1 cellular context compared by ENCODE assay signal in the genomic region with DNA sequence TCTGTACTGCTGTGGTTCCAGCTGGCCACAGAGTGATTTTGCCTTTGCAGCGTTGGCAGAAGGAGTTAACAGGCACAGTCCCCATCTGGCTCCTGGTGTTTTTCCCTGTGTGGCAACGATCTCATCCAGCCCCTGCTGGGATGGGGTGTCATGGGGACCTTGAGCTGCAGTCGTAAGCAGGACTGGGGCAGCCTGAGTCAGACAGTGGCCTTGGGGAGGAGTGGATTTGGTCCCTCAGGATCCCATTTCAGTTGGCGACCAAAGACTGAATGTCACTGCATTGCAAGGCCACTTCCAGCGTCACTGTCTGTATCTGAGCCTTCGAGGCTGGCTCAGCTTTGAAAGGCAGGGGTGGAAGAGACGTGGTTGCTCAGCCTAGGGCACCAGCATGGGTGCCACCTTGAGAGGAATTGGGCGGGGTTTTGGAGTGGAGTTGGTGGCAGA.
TF ChIP-seq lines count a peak whose summit lies in the region.

No MANE protein-coding gene starts in this region.

TF ChIP-seq in HepG2, 621 proteins besides CTCF, POLR2A, EP300 and RAD21 (continues in another document):
- TF ChIP-seq, protein P1, sequence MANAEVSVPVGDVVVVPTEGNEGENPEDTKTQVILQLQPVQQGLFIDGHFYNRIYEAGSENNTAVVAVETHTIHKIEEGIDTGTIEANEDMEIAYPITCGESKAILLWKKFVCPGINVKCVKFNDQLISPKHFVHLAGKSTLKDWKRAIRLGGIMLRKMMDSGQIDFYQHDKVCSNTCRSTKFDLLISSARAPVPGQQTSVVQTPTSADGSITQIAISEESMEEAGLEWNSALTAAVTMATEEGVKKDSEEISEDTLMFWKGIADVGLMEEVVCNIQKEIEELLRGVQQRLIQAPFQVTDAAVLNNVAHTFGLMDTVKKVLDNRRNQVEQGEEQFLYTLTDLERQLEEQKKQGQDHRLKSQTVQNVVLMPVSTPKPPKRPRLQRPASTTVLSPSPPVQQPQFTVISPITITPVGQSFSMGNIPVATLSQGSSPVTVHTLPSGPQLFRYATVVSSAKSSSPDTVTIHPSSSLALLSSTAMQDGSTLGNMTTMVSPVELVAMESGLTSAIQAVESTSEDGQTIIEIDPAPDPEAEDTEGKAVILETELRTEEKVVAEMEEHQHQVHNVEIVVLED (CRISPR knock-in tag; IDR thresholded peaks at IDR 0.05; ENCODE audit: borderline replicate concordance) = no peak
- no peak for TF ChIP-seq HMGA1 (CRISPR knock-in tag; conservative IDR thresholded peaks at IDR 0.05)
- TF ChIP-seq ZNF883 (CRISPR knock-in tag; IDR thresholded peaks at IDR 0.05; ENCODE audit: not compliant biosample characterization) = peak; percentile 66
- TF ChIP-seq PLSCR1 (CRISPR knock-in tag; IDR thresholded peaks at IDR 0.05; ENCODE audit: borderline replicate concordance) = no peak
- TF ChIP-seq ZNF574 (CRISPR knock-in tag; IDR thresholded peaks at IDR 0.05) = peak; percentile 35; the same call in 1 of the 2 replicates
- TF ChIP-seq, protein P2, sequence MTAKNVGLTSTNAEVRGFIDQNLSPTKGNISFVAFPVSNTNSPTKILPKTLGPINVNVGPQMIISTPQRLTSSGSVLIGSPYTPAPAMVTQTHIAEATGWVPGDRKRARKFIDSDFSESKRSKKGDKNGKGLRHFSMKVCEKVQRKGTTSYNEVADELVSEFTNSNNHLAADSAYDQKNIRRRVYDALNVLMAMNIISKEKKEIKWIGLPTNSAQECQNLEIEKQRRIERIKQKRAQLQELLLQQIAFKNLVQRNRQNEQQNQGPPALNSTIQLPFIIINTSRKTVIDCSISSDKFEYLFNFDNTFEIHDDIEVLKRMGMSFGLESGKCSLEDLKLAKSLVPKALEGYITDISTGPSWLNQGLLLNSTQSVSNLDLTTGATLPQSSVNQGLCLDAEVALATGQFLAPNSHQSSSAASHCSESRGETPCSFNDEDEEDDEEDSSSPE (CRISPR knock-in tag; IDR thresholded peaks at IDR 0.05) = no peak
- TF ChIP-seq ZBTB34 (CRISPR knock-in tag; IDR thresholded peaks at IDR 0.05) = no peak
- peak; percentile 44; the same call in 1 of the 2 replicates for TF ChIP-seq ZFP91 (CRISPR knock-in tag; IDR thresholded peaks at IDR 0.05; ENCODE audit: borderline replicate concordance)
- TF ChIP-seq ZKSCAN8 (CRISPR knock-in tag; IDR thresholded peaks at IDR 0.05; ENCODE audit: borderline replicate concordance) = no peak
- no peak for TF ChIP-seq ZNF318 (CRISPR knock-in tag; IDR thresholded peaks at IDR 0.05)
- 0 out of 2 replicates have a peak, but pooled peaks have one; percentile 20 for TF ChIP-seq ZBTB33 (CRISPR knock-in tag; IDR thresholded peaks at IDR 0.05)
- TF ChIP-seq ONECUT2 (CRISPR knock-in tag; IDR thresholded peaks at IDR 0.05) = no peak
- TF ChIP-seq, protein P3, sequence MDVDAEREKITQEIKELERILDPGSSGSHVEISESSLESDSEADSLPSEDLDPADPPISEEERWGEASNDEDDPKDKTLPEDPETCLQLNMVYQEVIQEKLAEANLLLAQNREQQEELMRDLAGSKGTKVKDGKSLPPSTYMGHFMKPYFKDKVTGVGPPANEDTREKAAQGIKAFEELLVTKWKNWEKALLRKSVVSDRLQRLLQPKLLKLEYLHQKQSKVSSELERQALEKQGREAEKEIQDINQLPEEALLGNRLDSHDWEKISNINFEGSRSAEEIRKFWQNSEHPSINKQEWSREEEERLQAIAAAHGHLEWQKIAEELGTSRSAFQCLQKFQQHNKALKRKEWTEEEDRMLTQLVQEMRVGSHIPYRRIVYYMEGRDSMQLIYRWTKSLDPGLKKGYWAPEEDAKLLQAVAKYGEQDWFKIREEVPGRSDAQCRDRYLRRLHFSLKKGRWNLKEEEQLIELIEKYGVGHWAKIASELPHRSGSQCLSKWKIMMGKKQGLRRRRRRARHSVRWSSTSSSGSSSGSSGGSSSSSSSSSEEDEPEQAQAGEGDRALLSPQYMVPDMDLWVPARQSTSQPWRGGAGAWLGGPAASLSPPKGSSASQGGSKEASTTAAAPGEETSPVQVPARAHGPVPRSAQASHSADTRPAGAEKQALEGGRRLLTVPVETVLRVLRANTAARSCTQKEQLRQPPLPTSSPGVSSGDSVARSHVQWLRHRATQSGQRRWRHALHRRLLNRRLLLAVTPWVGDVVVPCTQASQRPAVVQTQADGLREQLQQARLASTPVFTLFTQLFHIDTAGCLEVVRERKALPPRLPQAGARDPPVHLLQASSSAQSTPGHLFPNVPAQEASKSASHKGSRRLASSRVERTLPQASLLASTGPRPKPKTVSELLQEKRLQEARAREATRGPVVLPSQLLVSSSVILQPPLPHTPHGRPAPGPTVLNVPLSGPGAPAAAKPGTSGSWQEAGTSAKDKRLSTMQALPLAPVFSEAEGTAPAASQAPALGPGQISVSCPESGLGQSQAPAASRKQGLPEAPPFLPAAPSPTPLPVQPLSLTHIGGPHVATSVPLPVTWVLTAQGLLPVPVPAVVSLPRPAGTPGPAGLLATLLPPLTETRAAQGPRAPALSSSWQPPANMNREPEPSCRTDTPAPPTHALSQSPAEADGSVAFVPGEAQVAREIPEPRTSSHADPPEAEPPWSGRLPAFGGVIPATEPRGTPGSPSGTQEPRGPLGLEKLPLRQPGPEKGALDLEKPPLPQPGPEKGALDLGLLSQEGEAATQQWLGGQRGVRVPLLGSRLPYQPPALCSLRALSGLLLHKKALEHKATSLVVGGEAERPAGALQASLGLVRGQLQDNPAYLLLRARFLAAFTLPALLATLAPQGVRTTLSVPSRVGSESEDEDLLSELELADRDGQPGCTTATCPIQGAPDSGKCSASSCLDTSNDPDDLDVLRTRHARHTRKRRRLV (CRISPR knock-in tag; IDR thresholded peaks at IDR 0.05) = no peak
- 0 out of 2 replicates have a peak, but pooled peaks have one; percentile 50 for TF ChIP-seq ZNF274 (CRISPR knock-in tag; IDR thresholded peaks at IDR 0.05)
- 0 out of 2 replicates have a peak, but pooled peaks have one; percentile 26 for TF ChIP-seq TAF1 (CRISPR knock-in tag; IDR thresholded peaks at IDR 0.05)
- 0 out of 2 replicates have a peak, but pooled peaks have one; percentile 37 for TF ChIP-seq ZBTB7A (CRISPR knock-in tag; IDR thresholded peaks at IDR 0.05)
